In the genomic region with DNA sequence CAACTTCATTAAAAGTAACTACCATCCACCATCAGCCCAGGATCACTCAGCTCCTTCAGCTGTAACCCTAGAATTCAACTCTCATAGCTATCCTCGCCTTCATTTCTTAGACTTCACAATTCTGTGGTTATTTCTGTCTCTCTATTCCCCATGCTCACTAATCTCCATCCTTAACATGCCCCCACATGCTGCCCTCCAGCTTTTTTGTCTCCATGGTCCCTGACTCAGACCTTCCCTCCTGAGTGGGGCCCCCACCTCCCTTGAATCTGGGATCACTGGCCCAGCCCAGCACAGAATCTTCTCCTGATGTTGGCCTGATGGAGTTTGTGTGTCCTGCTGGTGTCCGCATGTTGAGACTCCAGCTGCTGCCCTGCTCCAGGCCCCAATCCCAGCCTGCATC, we compare ENCODE assay signal across 12 cellular contexts. TPM values are rescaled to one million over a fixed set of nuclear protein-coding genes. Genes with fewer than 3 reads are reported as not detected.
DNase-seq lines count a peak whose midpoint lies in the region; ATAC-seq, FAIRE-seq and TF ChIP-seq lines count a peak whose summit lies in the region.
"Had no signal": no experiment of that assay in that cellular context is flagged by ENCODE, and none has a peak within 500 bp of the region (broad histone marks: within the 10 kb centered on the region; RNA-seq: fewer than 3 reads in every experiment).

No MANE protein-coding gene starts in this region.

- DNase-seq in CD4-positive, CD25-positive, alpha-beta regulatory T cell: no peak
- DNase-seq in HFFc6 (no peak), astrocyte (ENCODE audit: low read depth) (no peak), amniotic stem cell (lab: John Stamatoyannopoulos, UW) (no peak), globus pallidus (ENCODE audit: low spot score) (no peak)
- DNase-seq in naive thymus-derived CD8-positive, alpha-beta T cell: no peak
- DNase-seq: body of pancreas; stimulated activated CD4-positive, alpha-beta T cell treated with anti-CD3 and anti-CD28 coated beads, Interleukin-4, amount 100 ng/mL, for 4 hours; SW 1271 had no signal

- H2AFZ ChIP-seq in astrocyte (ENCODE audit: low read depth, low read length): no peak overlapping the region

- peaks cover 10% of the 10 kb centered on the region for H3K4me1 ChIP-seq in CD4-positive, CD25-positive, alpha-beta regulatory T cell (ENCODE audit: control insufficient read depth, insufficient read depth, low read length, poor library complexity, severe bottlenecking)
- peaks cover 7% of the 10 kb centered on the region for H3K4me1 ChIP-seq in astrocyte (ENCODE audit: insufficient read depth, low read length)

- no peak overlapping the region for H3K27ac ChIP-seq in CD4-positive, CD25-positive, alpha-beta regulatory T cell (ENCODE audit: insufficient read depth, low read length, poor library complexity, severe bottlenecking)
- H3K27ac ChIP-seq in astrocyte (ENCODE audit: low read depth, low read length): no peak overlapping the region

- H3K9ac ChIP-seq in astrocyte (ENCODE audit: low read length): no peak overlapping the region

- peak overlapping the region; percentile 47 to 74 (median 58) for H3K4me3 Mint-ChIP-seq in CD4-positive, CD25-positive, alpha-beta regulatory T cell
- H3K4me3 Mint-ChIP-seq in HFFc6 (peak overlapping the region; percentile 78), astrocyte (ENCODE audit: unreplicated experiment) (peak overlapping the region; percentile 79)
- H3K4me3 Mint-ChIP-seq in naive thymus-derived CD8-positive, alpha-beta T cell: peak overlapping the region in 9 of 10 donors; percentile 56 to 90 (median 69)

- H3K79me2 ChIP-seq in astrocyte (ENCODE audit: insufficient read depth, low read length): no peaks in the 10 kb centered on the region

- POLR2A ChIA-PET in naive thymus-derived CD8-positive, alpha-beta T cell (lab: Charles Lee): interaction anchor here (0.6 kb wide), 1 partner anchor 46 kb away, joined by 3 read pairs; no protein-coding TSS in a partner anchor

- no peak for TF ChIP-seq CTCF in HFFc6 (IDR thresholded peaks at IDR 0.05)
- TF ChIP-seq CTCF in astrocyte (IDR thresholded peaks at IDR 0.05; ENCODE audit: insufficient read depth, low read depth, low read length): no peak

- H3K4me3 ChIP-seq in CD4-positive, CD25-positive, alpha-beta regulatory T cell (ENCODE audit: low read depth, low read length): no peak overlapping the region
- H3K4me3 ChIP-seq in astrocyte (ENCODE audit: insufficient read depth, low read depth, low read length): no peak overlapping the region

- no peak for ATAC-seq in CD4-positive, CD25-positive, alpha-beta regulatory T cell (ENCODE audit: low read depth in 2 of 2)
- no peak for ATAC-seq in naive thymus-derived CD8-positive, alpha-beta T cell
- ATAC-seq in HG02678 (IDR thresholded peaks at IDR 0.05; ENCODE audit: unreplicated experiment) (no peak), GM19328 (IDR thresholded peaks at IDR 0.05; ENCODE audit: unreplicated experiment) (no peak)

- H3K27ac Mint-ChIP-seq in CD4-positive, CD25-positive, alpha-beta regulatory T cell: no peak overlapping the region
- H3K27ac Mint-ChIP-seq in HFFc6 (no peak overlapping the region), astrocyte (ENCODE audit: unreplicated experiment) (no peak overlapping the region)
- H3K27ac Mint-ChIP-seq in naive thymus-derived CD8-positive, alpha-beta T cell: peak overlapping the region in 3 of 10 donors; percentile 1 to 64 (median 6)

- H3K36me3 Mint-ChIP-seq in CD4-positive, CD25-positive, alpha-beta regulatory T cell: peaks cover 3% of the 10 kb centered on the region
- H3K36me3 Mint-ChIP-seq in HFFc6 (ENCODE audit: low read depth) (no peaks in the 10 kb centered on the region), astrocyte (ENCODE audit: low read depth, unreplicated experiment) (no peaks in the 10 kb centered on the region)
- H3K36me3 Mint-ChIP-seq in naive thymus-derived CD8-positive, alpha-beta T cell: peaks cover 0 to 2% (median 0%) of the 10 kb centered on the region in 3 donors

- H4K20me1 ChIP-seq in astrocyte (ENCODE audit: insufficient read depth, low read length): no peaks in the 10 kb centered on the region

- H3K4me2 ChIP-seq in astrocyte (ENCODE audit: low read length): no peak overlapping the region

- peaks cover 68% of the 10 kb centered on the region for H3K27me3 Mint-ChIP-seq in CD4-positive, CD25-positive, alpha-beta regulatory T cell
- H3K27me3 Mint-ChIP-seq in HFFc6 (ENCODE audit: insufficient read depth): peaks cover 29% of the 10 kb centered on the region
- peaks cover 40% of the 10 kb centered on the region for H3K27me3 Mint-ChIP-seq in astrocyte (ENCODE audit: low read depth, unreplicated experiment)
- peaks cover 39 to 57% (median 46%) of the 10 kb centered on the region in 5 donors for H3K27me3 Mint-ChIP-seq in naive thymus-derived CD8-positive, alpha-beta T cell

- peaks cover 0 to 1% (median 0%) of the 10 kb centered on the region in 7 donors for H3K9me3 Mint-ChIP-seq in CD4-positive, CD25-positive, alpha-beta regulatory T cell
- H3K9me3 Mint-ChIP-seq in HFFc6 (no peaks in the 10 kb centered on the region), astrocyte (ENCODE audit: unreplicated experiment) (no peaks in the 10 kb centered on the region)
- peaks cover 0 to 2% (median 0%) of the 10 kb centered on the region in 9 donors for H3K9me3 Mint-ChIP-seq in naive thymus-derived CD8-positive, alpha-beta T cell

- peaks cover 37% of the 10 kb centered on the region for H3K27me3 ChIP-seq in CD4-positive, CD25-positive, alpha-beta regulatory T cell (ENCODE audit: control insufficient read depth, insufficient read depth, low read length)
- H3K27me3 ChIP-seq in astrocyte (ENCODE audit: insufficient read depth, low read length): peaks cover 27% of the 10 kb centered on the region
- H3K27me3 ChIP-seq: body of pancreas had no signal

- H3K4me1 Mint-ChIP-seq in CD4-positive, CD25-positive, alpha-beta regulatory T cell: peaks cover 4 to 20% (median 11%) of the 10 kb centered on the region in 4 donors
- H3K4me1 Mint-ChIP-seq in HFFc6 (ENCODE audit: low read depth) (peaks cover 23% of the 10 kb centered on the region), astrocyte (ENCODE audit: low read depth, unreplicated experiment) (peaks cover 6% of the 10 kb centered on the region)
- peaks cover 11 to 23% (median 17%) of the 10 kb centered on the region in 4 donors for H3K4me1 Mint-ChIP-seq in naive thymus-derived CD8-positive, alpha-beta T cell

- H3K9me3 ChIP-seq in CD4-positive, CD25-positive, alpha-beta regulatory T cell (ENCODE audit: control insufficient read depth in 2 of 2, low read length in 2 of 2): no peaks in the 10 kb centered on the region
- no peaks in the 10 kb centered on the region for H3K9me3 ChIP-seq in astrocyte (ENCODE audit: insufficient read depth, low read depth, low read length)
- H3K9me3 ChIP-seq: body of pancreas, heart left ventricle had no signal

- no peaks in the 10 kb centered on the region for H3K36me3 ChIP-seq in CD4-positive, CD25-positive, alpha-beta regulatory T cell (ENCODE audit: control insufficient read depth, insufficient read depth, low read length)
- H3K36me3 ChIP-seq in astrocyte (ENCODE audit: insufficient read depth, low read length): no peaks in the 10 kb centered on the region
- H3K36me3 ChIP-seq: heart left ventricle had no signal

- FAIRE-seq in astrocyte (lab: Jason Lieb, UNC): no peak

RNA-seq across cellular contexts. Expression of a gene that starts 41.7 kb away (rescaled TPM):
- 6.3 TPM for total RNA-seq in CD4-positive, CD25-positive, alpha-beta regulatory T cell
- 1 to 10 TPM; 1.1 to 2.0 (median 1.4) TPM for polyA plus RNA-seq in CD4-positive, CD25-positive, alpha-beta regulatory T cell
- 10 to 100 TPM; 26.3 to 32.5 (median 28.4) TPM for total RNA-seq in HFFc6 (2021; fragmentation: NEBNext Ultra II Directional; extraction: Animal tissue kit (Norgen Biotek cat#: 25700))
- total RNA-seq in astrocyte: 25.7 and 26.4 TPM in 2 replicates
- total RNA-seq in naive thymus-derived CD8-positive, alpha-beta T cell: 1 to 10 TPM; 8.2 to 9.8 TPM
- polyA plus RNA-seq in naive thymus-derived CD8-positive, alpha-beta T cell: 1 to 10 TPM in 1 of 3 donors, under 1 TPM in 2; 0.74 to 1.2 (median 0.77) TPM

RNA-seq across cellular contexts. Expression of a gene that starts 52.4 kb away (rescaled TPM):
- 30.6 TPM for total RNA-seq in CD4-positive, CD25-positive, alpha-beta regulatory T cell
- polyA plus RNA-seq in CD4-positive, CD25-positive, alpha-beta regulatory T cell: 10 to 100 TPM; 49.7 to 57.2 (median 53.9) TPM
- total RNA-seq in HFFc6 (2021; fragmentation: NEBNext Ultra II Directional; extraction: Animal tissue kit (Norgen Biotek cat#: 25700)): 10 to 100 TPM; 17.6 to 21.4 (median 20.5) TPM
- 24.3 and 31.4 TPM in 2 replicates for total RNA-seq in astrocyte
- total RNA-seq in naive thymus-derived CD8-positive, alpha-beta T cell: 10 to 100 TPM; 31.7 to 31.8 TPM
- 10 to 100 TPM; 40.4 to 43.2 (median 40.5) TPM for polyA plus RNA-seq in naive thymus-derived CD8-positive, alpha-beta T cell

RNA-seq across cellular contexts. Expression of a gene that starts 56.7 kb away (rescaled TPM):
- 13.5 TPM for total RNA-seq in CD4-positive, CD25-positive, alpha-beta regulatory T cell
- 10 to 100 TPM; 21.2 to 27.7 (median 25.6) TPM for polyA plus RNA-seq in CD4-positive, CD25-positive, alpha-beta regulatory T cell
- total RNA-seq in HFFc6 (2021; fragmentation: NEBNext Ultra II Directional; extraction: Animal tissue kit (Norgen Biotek cat#: 25700)): 10 to 100 TPM; 10.3 to 13.7 (median 11.9) TPM
- 10.9 and 12.2 TPM in 2 replicates for total RNA-seq in astrocyte
- 10 to 100 TPM; 15.6 to 15.7 TPM for total RNA-seq in naive thymus-derived CD8-positive, alpha-beta T cell
- 10 to 100 TPM; 18.7 to 23.3 (median 22.2) TPM for polyA plus RNA-seq in naive thymus-derived CD8-positive, alpha-beta T cell
